In the genomic region with DNA sequence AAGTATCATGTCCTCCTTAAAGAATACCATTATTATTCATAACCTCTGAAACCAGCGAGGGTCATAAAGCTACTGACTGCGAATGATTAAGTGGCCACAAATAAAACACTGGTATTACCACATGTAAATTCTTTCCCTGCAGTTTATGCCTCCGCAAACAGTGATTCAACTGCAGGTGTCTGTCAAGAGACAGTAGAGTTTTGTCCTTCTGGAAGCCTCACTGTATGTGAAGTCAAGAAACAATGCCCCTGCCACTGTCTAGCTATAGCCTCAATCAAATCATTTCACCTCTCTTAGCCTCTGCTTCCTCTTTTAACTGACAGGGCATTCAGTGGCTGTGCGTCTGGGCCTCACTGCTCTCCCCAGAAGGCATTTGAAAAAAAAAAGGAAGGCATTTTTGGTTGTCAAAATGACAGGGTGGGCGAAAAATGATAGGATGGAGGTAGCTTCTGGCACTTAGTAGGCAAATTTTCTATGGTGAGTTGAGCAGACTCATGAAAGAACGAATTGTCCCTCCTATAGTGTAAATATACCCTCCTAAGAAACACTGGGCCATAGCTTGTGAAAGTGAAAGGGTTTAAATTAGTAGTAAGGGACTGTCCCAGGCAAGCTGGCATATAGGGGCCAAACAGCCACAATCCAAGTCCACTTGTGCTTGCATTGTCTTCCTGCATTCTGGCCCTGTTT, we compare ENCODE assay signal across 8 cellular contexts.
DNase-seq lines count a peak whose midpoint lies in the region; ATAC-seq, FAIRE-seq and TF ChIP-seq lines count a peak whose summit lies in the region.

No MANE protein-coding gene starts in this region.

- no peak overlapping the region for H3K4me3 Mint-ChIP-seq in H9

- H4K91ac ChIP-seq in H9 (ENCODE audit: insufficient read length, low read depth, low read length) = no peak overlapping the region

- H4K20me1 ChIP-seq in H9 (ENCODE audit: control insufficient read depth, insufficient read depth, insufficient read length) = no peaks in the 10 kb centered on the region

- H2BK5ac ChIP-seq in H9 (ENCODE audit: insufficient read length, low read length) = no peak overlapping the region

- H2AFZ ChIP-seq in H9 (ENCODE audit: low read length) = no peak overlapping the region

- no peaks in the 10 kb centered on the region for H3K9me3 ChIP-seq in heart left ventricle
- no peaks in the 10 kb centered on the region for H3K9me3 ChIP-seq in H9 (ENCODE audit: control insufficient read depth, low read depth, low read length)

- peaks cover 14 to 21% of the 10 kb centered on the region in 2 experiments for H3K4me1 Mint-ChIP-seq in H9

- H3K9me3 Mint-ChIP-seq in H9 = no peaks in the 10 kb centered on the region

- H3K27ac ChIP-seq in heart left ventricle (peak overlapping the region; percentile 10 to 92 (median 76)), H9 (ENCODE audit: insufficient read length, low read depth, low read length) (no peak overlapping the region)

- no peaks in the 10 kb centered on the region for H3K79me2 ChIP-seq in H9 (ENCODE audit: insufficient read depth, low read length)

- no peaks in the 10 kb centered on the region for H3K36me3 Mint-ChIP-seq in H9 (ENCODE audit: insufficient read depth in 1 of 3, low read depth in 3 of 3)

- DNase-seq in heart left ventricle = no peak
- DNase-seq in Right ventricle myocardium inferior (ENCODE audit: missing footprints) = no peak
- DNase-seq in NCI-H1048 (lab: John Stamatoyannopoulos, UW) = peak; percentile 81
- DNase-seq in bronchial epithelial cell (ENCODE audit: low read depth) = peak; percentile 95
- peak; percentile 91 for DNase-seq in myocyte (ENCODE audit: low read depth)
- DNase-seq in H9 = no peak
- DNase-seq in NCI-H1694 treated with DMSO at 0.1 percent for 48 hours (lab: John Stamatoyannopoulos, UW) = no peak

- no peaks in the 10 kb centered on the region for H3K23me2 ChIP-seq in H9 (ENCODE audit: insufficient read length, low read depth, low read length, poor library complexity, severe bottlenecking)

- no peak overlapping the region for H4K5ac ChIP-seq in H9 (ENCODE audit: insufficient read length, low read depth, low read length)

- H3K36me3 ChIP-seq in heart left ventricle (no peaks in the 10 kb centered on the region), bronchial epithelial cell (ENCODE audit: control insufficient read depth, insufficient read depth, low read length) (no peaks in the 10 kb centered on the region)

- no peak overlapping the region for H3K4ac ChIP-seq in H9 (ENCODE audit: low read depth, low read length)

- H3K27me3 ChIP-seq in heart left ventricle = no peaks in the 10 kb centered on the region
- no peaks in the 10 kb centered on the region for H3K27me3 ChIP-seq in bronchial epithelial cell (ENCODE audit: control insufficient read depth, insufficient read depth, low read length)
- no peaks in the 10 kb centered on the region for H3K27me3 ChIP-seq in H9 (ENCODE audit: insufficient read depth, low read length)

- WGBS in heart left ventricle, 4 donors = 54 to 85% (median 74%) methylated on average over 6 of the region's 6 CpGs
- no CpG with 5 or more reads among the region's 6 CpGs for WGBS in H9 (ENCODE audit: extremely low coverage, insufficient read length, low lambda C conversion rate)

- intact Hi-C loops in heart left ventricle (cut with DNase I) (loop anchor here in 4 of 10 donors (10.0 kb wide), 3 partner anchors 93 to 173 kb away; no protein-coding TSS in a partner anchor), Right ventricle myocardium inferior (cut with DNase I) (loop anchor here (10.0 kb wide), 2 partner anchors 173 to 203 kb away; no protein-coding TSS in a partner anchor)

- H3K4me1 ChIP-seq in heart left ventricle (peaks cover 2 to 62% (median 33%) of the 10 kb centered on the region in 12 donors), H9 (ENCODE audit: insufficient read depth, low read length) (peaks cover 2% of the 10 kb centered on the region; the same call in 1 of the 2 replicates)

- TF ChIP-seq POLR2A in heart left ventricle (IDR thresholded peaks at IDR 0.05) = no peak

- no peak for TF ChIP-seq CTCF in heart left ventricle (IDR thresholded peaks at IDR 0.05)
- no peak for TF ChIP-seq CTCF in bronchial epithelial cell (IDR thresholded peaks at IDR 0.05; ENCODE audit: insufficient read depth, low read length, severe bottlenecking)
- no peak for TF ChIP-seq CTCF in H9 (conservative IDR thresholded peaks at IDR 0.05)

- H2BK12ac ChIP-seq in H9 (ENCODE audit: insufficient read length, low read depth, low read length) = no peak overlapping the region

- no peak overlapping the region for H3K4me2 ChIP-seq in H9 (ENCODE audit: insufficient read depth, insufficient read length, low read length)

- no peak overlapping the region for H3K23ac ChIP-seq in H9 (ENCODE audit: insufficient read length, low read depth, low read length)

- H3K4me3 ChIP-seq in heart left ventricle = peak overlapping the region in 1 of 12 donors; percentile 18
- H3K4me3 ChIP-seq in bronchial epithelial cell (ENCODE audit: low read depth, low read length) = no peak overlapping the region

- no peak overlapping the region for H4K8ac ChIP-seq in H9 (replicated peaks; ENCODE audit: insufficient read length, low read depth, low read length)

- no peak overlapping the region for H3T11ph ChIP-seq in H9 (ENCODE audit: low read length)

- H2AK5ac ChIP-seq in H9 (ENCODE audit: insufficient read length, low read length) = no peak overlapping the region

- no peaks in the 10 kb centered on the region for H3K79me1 ChIP-seq in H9 (ENCODE audit: insufficient read depth, low read depth, low read length, poor library complexity, severe bottlenecking)

- H3K27ac Mint-ChIP-seq in H9 = peak overlapping the region in 1 of 3 experiments; percentile 62; a peak in 2 of 7 replicates

- no peak overlapping the region for H2BK120ac ChIP-seq in H9 (ENCODE audit: low read depth, low read length, poor library complexity, severe bottlenecking)

- H2BK20ac ChIP-seq in H9 (ENCODE audit: low read depth, low read length, poor library complexity, severe bottlenecking) = no peak overlapping the region

- no peak overlapping the region for H3K56ac ChIP-seq in H9 (ENCODE audit: insufficient read length, low read depth, low read length)

- no peak overlapping the region for H3K14ac ChIP-seq in H9 (ENCODE audit: insufficient read depth, low read length)

- peak; percentile 64 for FAIRE-seq in bronchial epithelial cell (lab: Jason Lieb, UNC)

- peak; percentile 27 to 62 (median 40) for ATAC-seq in heart left ventricle
- ATAC-seq in Right ventricle myocardium inferior = no peak
- peak; percentile 82 for ATAC-seq in HG02678 (IDR thresholded peaks at IDR 0.05; ENCODE audit: unreplicated experiment)

- no peak overlapping the region for H3K9ac ChIP-seq in H9 (ENCODE audit: extremely low read depth, insufficient read length, low read length)

- no peaks in the 10 kb centered on the region for H3K27me3 Mint-ChIP-seq in H9 (ENCODE audit: low read depth)

- no peak overlapping the region for H2BK15ac ChIP-seq in H9 (ENCODE audit: low read depth, low read length)

- no peak overlapping the region for H3K18ac ChIP-seq in H9 (ENCODE audit: insufficient read length, low read depth, low read length)

Comparison
In these comparisons a context has a peak if more than half of its experiments do, and no peak if none do; other contexts are left out.
1. DNase-seq: peak in NCI-H1048 (single experiment), bronchial epithelial cell (single experiment) and myocyte (single experiment); none in heart left ventricle (0 of 5), Right ventricle myocardium inferior (single experiment), H9 (single experiment) and NCI-H1694 treated with DMSO at 0.1 percent for 48 hours (single experiment).